ENCODE assay signal across 1 cellular context in the genomic region with DNA sequence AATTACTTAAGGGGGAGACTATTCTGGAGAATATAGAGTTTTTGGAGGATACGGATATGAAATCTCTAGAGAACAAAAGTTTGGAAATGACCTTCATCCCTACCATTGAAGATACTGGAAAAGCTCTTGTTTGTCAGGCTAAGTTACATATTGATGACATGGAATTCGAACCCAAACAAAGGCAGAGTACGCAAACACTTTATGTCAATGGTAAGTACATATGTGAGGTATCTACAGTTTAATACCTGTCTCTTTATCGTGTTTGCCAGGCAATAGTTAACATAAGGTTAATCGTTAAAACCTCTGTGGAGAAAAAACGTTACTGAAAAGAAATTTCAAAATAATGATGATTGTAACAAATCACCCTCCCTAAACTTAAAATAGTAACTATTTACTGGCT.
A peak's percentile ranks its signal among the peaks of the same experiment; 100 is the strongest.
TF ChIP-seq lines count a peak whose summit lies in the region.

No MANE protein-coding gene starts in this region.

TF ChIP-seq in HepG2, 621 proteins besides CTCF, POLR2A, EP300 and RAD21 (continued from another document and continues in another):
- TF ChIP-seq, protein P1, sequence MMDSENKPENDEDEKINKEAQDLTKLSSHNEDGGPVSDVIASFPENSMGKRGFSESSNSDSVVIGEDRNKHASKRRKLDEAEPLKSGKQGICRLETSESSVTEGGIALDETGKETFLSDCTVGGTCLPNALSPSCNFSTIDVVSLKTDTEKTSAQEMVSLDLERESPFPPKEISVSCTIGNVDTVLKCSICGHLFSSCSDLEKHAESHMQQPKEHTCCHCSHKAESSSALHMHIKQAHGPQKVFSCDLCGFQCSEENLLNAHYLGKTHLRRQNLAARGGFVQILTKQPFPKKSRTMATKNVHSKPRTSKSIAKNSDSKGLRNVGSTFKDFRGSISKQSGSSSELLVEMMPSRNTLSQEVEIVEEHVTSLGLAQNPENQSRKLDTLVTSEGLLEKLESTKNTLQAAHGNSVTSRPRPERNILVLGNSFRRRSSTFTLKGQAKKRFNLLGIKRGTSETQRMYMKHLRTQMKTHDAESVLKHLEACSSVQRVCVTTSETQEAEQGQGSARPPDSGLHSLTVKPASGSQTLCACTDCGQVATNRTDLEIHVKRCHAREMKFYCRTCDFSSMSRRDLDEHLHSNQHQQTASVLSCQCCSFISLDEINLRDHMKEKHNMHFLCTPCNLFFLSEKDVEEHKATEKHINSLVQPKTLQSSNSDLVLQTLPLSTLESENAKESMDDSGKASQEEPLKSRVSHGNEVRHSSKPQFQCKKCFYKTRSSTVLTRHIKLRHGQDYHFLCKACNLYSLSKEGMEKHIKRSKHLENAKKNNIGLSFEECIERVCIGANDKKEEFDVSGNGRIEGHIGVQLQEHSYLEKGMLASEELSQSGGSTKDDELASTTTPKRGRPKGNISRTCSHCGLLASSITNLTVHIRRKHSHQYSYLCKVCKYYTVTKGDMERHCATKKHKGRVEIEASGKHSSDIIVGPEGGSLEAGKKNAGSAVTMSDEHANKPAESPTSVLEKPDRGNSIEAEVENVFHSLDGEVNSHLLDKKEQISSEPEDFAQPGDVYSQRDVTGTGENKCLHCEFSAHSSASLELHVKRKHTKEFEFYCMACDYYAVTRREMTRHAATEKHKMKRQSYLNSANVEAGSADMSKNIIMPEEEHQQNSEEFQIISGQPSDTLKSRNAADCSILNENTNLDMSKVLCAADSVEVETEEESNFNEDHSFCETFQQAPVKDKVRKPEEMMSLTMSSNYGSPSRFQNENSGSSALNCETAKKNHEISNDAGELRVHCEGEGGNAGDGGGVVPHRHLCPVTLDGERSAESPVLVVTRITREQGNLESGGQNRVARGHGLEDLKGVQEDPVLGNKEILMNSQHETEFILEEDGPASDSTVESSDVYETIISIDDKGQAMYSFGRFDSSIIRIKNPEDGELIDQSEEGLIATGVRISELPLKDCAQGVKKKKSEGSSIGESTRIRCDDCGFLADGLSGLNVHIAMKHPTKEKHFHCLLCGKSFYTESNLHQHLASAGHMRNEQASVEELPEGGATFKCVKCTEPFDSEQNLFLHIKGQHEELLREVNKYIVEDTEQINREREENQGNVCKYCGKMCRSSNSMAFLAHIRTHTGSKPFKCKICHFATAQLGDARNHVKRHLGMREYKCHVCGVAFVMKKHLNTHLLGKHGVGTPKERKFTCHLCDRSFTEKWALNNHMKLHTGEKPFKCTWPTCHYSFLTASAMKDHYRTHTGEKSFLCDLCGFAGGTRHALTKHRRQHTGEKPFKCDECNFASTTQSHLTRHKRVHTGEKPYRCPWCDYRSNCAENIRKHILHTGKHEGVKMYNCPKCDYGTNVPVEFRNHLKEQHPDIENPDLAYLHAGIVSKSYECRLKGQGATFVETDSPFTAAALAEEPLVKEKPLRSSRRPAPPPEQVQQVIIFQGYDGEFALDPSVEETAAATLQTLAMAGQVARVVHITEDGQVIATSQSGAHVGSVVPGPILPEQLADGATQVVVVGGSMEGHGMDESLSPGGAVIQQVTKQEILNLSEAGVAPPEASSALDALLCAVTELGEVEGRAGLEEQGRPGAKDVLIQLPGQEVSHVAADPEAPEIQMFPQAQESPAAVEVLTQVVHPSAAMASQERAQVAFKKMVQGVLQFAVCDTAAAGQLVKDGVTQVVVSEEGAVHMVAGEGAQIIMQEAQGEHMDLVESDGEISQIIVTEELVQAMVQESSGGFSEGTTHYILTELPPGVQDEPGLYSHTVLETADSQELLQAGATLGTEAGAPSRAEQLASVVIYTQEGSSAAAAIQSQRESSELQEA (CRISPR knock-in tag; IDR thresholded peaks at IDR 0.05; ENCODE audit: not compliant biosample characterization): no peak
- TF ChIP-seq, protein P2, sequence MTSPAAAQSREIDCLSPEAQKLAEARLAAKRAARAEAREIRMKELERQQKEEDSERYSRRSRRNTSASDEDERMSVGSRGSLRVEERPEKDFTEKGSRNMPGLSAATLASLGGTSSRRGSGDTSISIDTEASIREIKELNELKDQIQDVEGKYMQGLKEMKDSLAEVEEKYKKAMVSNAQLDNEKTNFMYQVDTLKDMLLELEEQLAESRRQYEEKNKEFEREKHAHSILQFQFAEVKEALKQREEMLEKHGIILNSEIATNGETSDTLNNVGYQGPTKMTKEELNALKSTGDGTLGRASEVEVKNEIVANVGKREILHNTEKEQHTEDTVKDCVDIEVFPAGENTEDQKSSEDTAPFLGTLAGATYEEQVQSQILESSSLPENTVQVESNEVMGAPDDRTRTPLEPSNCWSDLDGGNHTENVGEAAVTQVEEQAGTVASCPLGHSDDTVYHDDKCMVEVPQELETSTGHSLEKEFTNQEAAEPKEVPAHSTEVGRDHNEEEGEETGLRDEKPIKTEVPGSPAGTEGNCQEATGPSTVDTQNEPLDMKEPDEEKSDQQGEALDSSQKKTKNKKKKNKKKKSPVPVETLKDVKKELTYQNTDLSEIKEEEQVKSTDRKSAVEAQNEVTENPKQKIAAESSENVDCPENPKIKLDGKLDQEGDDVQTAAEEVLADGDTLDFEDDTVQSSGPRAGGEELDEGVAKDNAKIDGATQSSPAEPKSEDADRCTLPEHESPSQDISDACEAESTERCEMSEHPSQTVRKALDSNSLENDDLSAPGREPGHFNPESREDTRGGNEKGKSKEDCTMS (CRISPR knock-in tag; conservative IDR thresholded peaks at IDR 0.05): no peak
- no peak for TF ChIP-seq KDM4B (CRISPR knock-in tag; IDR thresholded peaks at IDR 0.05)
- TF ChIP-seq ETV5 (CRISPR knock-in tag; IDR thresholded peaks at IDR 0.05; ENCODE audit: borderline replicate concordance): no peak
- TF ChIP-seq KDM5A (IDR thresholded peaks at IDR 0.05; ENCODE audit: borderline replicate concordance, low read length): no peak
- no peak for TF ChIP-seq ZNF775 (CRISPR knock-in tag; IDR thresholded peaks at IDR 0.05; ENCODE audit: borderline replicate concordance)
- TF ChIP-seq FOXC1 (CRISPR knock-in tag; IDR thresholded peaks at IDR 0.05; ENCODE audit: borderline replicate concordance): no peak
- peak; percentile 76 for TF ChIP-seq KDM6A (CRISPR knock-in tag; IDR thresholded peaks at IDR 0.05; ENCODE audit: low read depth)
- TF ChIP-seq, protein P3, sequence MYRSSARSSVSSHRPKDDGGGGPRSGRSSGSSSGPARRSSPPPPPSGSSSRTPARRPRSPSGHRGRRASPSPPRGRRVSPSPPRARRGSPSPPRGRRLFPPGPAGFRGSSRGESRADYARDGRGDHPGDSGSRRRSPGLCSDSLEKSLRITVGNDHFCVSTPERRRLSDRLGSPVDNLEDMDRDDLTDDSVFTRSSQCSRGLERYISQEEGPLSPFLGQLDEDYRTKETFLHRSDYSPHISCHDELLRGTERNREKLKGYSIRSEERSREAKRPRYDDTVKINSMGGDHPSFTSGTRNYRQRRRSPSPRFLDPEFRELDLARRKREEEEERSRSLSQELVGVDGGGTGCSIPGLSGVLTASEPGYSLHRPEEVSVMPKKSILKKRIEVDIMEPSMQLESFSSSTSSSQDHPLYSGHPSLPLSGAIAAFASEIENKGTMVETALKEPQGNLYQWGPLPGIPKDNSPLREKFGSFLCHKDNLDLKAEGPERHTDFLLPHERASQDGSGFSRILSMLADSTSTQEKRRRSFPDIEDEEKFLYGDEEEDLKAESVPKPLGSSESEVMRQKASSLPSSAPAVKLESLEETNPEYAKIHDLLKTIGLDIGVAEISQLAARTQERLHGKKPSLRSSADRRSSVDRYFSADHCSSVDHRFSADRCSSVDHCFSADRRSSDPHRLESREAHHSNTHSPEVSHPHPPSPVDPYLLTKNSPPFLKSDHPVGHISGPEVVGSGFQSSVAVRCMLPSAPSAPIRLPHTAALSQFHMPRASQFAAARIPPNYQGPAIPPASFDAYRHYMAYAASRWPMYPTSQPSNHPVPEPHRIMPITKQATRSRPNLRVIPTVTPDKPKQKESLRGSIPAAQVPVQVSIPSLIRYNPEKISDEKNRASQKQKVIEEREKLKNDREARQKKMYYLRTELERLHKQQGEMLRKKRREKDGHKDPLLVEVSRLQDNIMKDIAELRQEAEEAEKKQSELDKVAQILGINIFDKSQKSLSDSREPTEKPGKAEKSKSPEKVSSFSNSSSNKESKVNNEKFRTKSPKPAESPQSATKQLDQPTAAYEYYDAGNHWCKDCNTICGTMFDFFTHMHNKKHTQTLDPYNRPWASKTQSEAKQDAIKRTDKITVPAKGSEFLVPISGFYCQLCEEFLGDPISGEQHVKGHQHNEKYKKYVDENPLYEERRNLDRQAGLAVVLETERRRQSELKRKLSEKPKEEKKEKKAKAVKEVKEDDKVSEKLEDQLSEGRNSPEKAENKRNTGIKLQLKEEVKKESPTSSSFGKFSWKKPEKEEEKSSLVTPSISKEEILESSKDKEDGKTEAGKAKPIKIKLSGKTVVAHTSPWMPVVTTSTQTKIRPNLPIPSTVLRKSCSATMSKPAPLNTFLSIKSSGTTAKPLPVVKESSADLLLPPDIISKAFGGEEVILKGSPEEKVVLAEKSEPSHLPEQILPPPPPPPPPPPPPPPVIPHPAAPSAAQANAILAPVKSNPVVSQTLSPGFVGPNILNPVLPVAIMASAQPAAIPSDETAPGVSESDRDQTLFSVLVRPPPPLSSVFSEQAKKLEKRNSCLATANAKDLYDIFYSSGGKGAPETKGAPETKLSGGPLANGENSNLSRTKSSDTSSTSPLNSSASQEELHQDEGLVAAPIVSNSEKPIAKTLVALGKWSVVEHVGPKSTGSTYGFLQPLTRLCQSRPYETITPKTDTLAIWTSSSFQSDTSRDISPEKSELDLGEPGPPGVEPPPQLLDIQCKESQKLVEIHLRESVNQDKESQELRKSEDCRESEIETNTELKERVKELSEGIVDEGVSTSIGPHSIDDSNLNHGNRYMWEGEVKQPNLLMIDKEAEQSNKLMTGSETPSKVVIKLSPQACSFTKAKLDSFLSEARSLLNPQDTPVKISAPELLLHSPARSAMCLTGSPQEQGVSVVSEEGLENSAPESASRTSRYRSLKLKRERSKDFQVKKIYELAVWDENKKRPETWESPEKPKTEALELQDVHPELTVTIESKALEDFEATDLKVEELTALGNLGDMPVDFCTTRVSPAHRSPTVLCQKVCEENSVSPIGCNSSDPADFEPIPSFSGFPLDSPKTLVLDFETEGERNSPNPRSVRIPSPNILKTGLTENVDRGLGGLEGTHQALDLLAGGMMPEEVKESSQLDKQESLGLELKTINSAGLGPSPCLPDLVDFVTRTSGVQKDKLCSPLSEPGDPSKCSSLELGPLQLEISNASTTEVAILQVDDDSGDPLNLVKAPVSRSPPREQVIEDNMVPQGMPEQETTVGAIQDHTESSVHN (CRISPR knock-in tag; IDR thresholded peaks at IDR 0.05): no peak
- TF ChIP-seq SOX6 (IDR thresholded peaks at IDR 0.05): no peak
- TF ChIP-seq SOX6 (CRISPR knock-in tag; IDR thresholded peaks at IDR 0.05): peak; percentile 88
- TF ChIP-seq, protein P4, sequence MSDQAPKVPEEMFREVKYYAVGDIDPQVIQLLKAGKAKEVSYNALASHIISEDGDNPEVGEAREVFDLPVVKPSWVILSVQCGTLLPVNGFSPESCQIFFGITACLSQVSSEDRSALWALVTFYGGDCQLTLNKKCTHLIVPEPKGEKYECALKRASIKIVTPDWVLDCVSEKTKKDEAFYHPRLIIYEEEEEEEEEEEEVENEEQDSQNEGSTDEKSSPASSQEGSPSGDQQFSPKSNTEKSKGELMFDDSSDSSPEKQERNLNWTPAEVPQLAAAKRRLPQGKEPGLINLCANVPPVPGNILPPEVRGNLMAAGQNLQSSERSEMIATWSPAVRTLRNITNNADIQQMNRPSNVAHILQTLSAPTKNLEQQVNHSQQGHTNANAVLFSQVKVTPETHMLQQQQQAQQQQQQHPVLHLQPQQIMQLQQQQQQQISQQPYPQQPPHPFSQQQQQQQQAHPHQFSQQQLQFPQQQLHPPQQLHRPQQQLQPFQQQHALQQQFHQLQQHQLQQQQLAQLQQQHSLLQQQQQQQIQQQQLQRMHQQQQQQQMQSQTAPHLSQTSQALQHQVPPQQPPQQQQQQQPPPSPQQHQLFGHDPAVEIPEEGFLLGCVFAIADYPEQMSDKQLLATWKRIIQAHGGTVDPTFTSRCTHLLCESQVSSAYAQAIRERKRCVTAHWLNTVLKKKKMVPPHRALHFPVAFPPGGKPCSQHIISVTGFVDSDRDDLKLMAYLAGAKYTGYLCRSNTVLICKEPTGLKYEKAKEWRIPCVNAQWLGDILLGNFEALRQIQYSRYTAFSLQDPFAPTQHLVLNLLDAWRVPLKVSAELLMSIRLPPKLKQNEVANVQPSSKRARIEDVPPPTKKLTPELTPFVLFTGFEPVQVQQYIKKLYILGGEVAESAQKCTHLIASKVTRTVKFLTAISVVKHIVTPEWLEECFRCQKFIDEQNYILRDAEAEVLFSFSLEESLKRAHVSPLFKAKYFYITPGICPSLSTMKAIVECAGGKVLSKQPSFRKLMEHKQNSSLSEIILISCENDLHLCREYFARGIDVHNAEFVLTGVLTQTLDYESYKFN (CRISPR knock-in tag; conservative IDR thresholded peaks at IDR 0.05): peak; percentile 91
- peak; percentile 88 for TF ChIP-seq HNF4A (CRISPR knock-in tag; IDR thresholded peaks at IDR 0.05)
- TF ChIP-seq ATM (IDR thresholded peaks at IDR 0.05; ENCODE audit: borderline replicate concordance): no peak
- no peak for TF ChIP-seq ZSCAN20 (CRISPR knock-in tag; IDR thresholded peaks at IDR 0.05; ENCODE audit: borderline replicate concordance)
- no peak for TF ChIP-seq ZNF562 (CRISPR knock-in tag; IDR thresholded peaks at IDR 0.05; ENCODE audit: borderline replicate concordance)
- TF ChIP-seq ZNF329 (CRISPR knock-in tag; IDR thresholded peaks at IDR 0.05; ENCODE audit: low read depth): no peak
- peak; percentile 51; the same call in 1 of the 2 replicates for TF ChIP-seq CREM (IDR thresholded peaks at IDR 0.05)
- no peak for TF ChIP-seq CREM (CRISPR knock-in tag; IDR thresholded peaks at IDR 0.05)
- no peak for TF ChIP-seq HNRNPH1 (optimal IDR thresholded peaks at IDR 0.05; ENCODE audit: low read depth, low read length)
- TF ChIP-seq ZNF652 (CRISPR knock-in tag; IDR thresholded peaks at IDR 0.05; ENCODE audit: borderline replicate concordance, low read depth): peak; percentile 86
- no peak for TF ChIP-seq CHD4 (IDR thresholded peaks at IDR 0.05; ENCODE audit: borderline replicate concordance, low read length)
- no peak for TF ChIP-seq ZNF703 (CRISPR knock-in tag; IDR thresholded peaks at IDR 0.05; ENCODE audit: borderline replicate concordance)
- TF ChIP-seq ZNF777 (CRISPR knock-in tag; IDR thresholded peaks at IDR 0.05): no peak
- 0 out of 2 replicates have a peak, but pooled peaks have one; percentile 28 for TF ChIP-seq FOXK1 (CRISPR knock-in tag; IDR thresholded peaks at IDR 0.05; ENCODE audit: borderline replicate concordance, low read depth)
